ENCODE assay signal across 9 cellular contexts in genomic region chr4:75727073-75727472, GRCh38. TPM values are rescaled to one million over a fixed set of nuclear protein-coding genes. Genes with fewer than 3 reads are reported as not detected.
DNase-seq lines count a peak whose midpoint lies in the region; ATAC-seq and TF ChIP-seq lines count a peak whose summit lies in the region.
"Had no signal": no experiment of that assay in that cellular context is flagged by ENCODE, and none has a peak within 500 bp of the region (broad histone marks: within the 10 kb centered on the region; RNA-seq: fewer than 3 reads in every experiment).

No MANE protein-coding gene starts in this region.

- H3K36me3 ChIP-seq in SJCRH30 = no peaks in the 10 kb centered on the region

- H3K27me3 ChIP-seq in AG04450 (ENCODE audit: control insufficient read depth, insufficient read depth, low read length) (no peaks in the 10 kb centered on the region), SJCRH30 (no peaks in the 10 kb centered on the region)

- DNase-seq in AG04450 (ENCODE audit: low read depth, low spot score) (no peak), HFFc6 (no peak), chondrocyte (ENCODE audit: low spot score) (no peak), SJCRH30 (no peak), HT-29 (ENCODE audit: low spot score) (no peak), DMS153 treated with DMSO at 0.1 percent for 48 hours (lab: John Stamatoyannopoulos, UW; ENCODE audit: unreplicated experiment) (no peak)

- no peaks in the 10 kb centered on the region for H3K9me3 Mint-ChIP-seq in HFFc6
- no peaks in the 10 kb centered on the region for H3K9me3 Mint-ChIP-seq in chondrocyte (ENCODE audit: low read depth)
- no peaks in the 10 kb centered on the region for H3K9me3 Mint-ChIP-seq in nephron
- H3K9me3 Mint-ChIP-seq: memory B cell had no signal

- H3K36me3 Mint-ChIP-seq in HFFc6 (ENCODE audit: low read depth) (peaks cover 29% of the 10 kb centered on the region), chondrocyte (ENCODE audit: low read depth) (peaks cover 3% of the 10 kb centered on the region), nephron (ENCODE audit: low read depth) (no peaks in the 10 kb centered on the region)

- H3K4me1 ChIP-seq in SJCRH30 = peaks cover 9% of the 10 kb centered on the region

- CTCF ChIA-PET in AG04450 (lab: Charles Lee) = interaction anchor here (1.3 kb wide), 1 partner anchor 18 kb away, joined by 3 read pairs; no protein-coding TSS in a partner anchor

- H3K4me3 Mint-ChIP-seq in HFFc6 (peak overlapping the region; percentile 99), chondrocyte (ENCODE audit: unreplicated experiment) (peak overlapping the region; percentile 99), nephron (peak overlapping the region; percentile 97 to 99 (median 98))

- H3K4me1 Mint-ChIP-seq in HFFc6 (ENCODE audit: low read depth) = peaks cover 62% of the 10 kb centered on the region
- H3K4me1 Mint-ChIP-seq in chondrocyte (ENCODE audit: low read depth) = peaks cover 76% of the 10 kb centered on the region
- peaks cover 43% of the 10 kb centered on the region for H3K4me1 Mint-ChIP-seq in nephron

- POLR2A ChIA-PET in AG04450 (lab: Yijun Ruan, JAX) = interaction anchor here (0.6 to 1.3 kb wide), 4 partner anchors 12 to 130 kb away, joined by 3 to 7 read pairs (median 3); no protein-coding TSS in a partner anchor

- H3K9me3 ChIP-seq in AG04450 (ENCODE audit: control insufficient read depth, insufficient read depth, low read length) (peaks cover 5% of the 10 kb centered on the region; the same call in 1 of the 2 replicates), SJCRH30 (replicated peaks) (no peaks in the 10 kb centered on the region; the same call in 1 of the 2 replicates)

- H3K4me3 ChIP-seq in AG04450 (ENCODE audit: low read depth, low read length) (peak overlapping the region; percentile 99; the same call in 1 of the 2 replicates), SJCRH30 (no peak overlapping the region)

- no peak for ATAC-seq in HG02588 (IDR thresholded peaks at IDR 0.05; ENCODE audit: unreplicated experiment)

- peak overlapping the region; percentile 100 for H3K27ac Mint-ChIP-seq in HFFc6
- H3K27ac Mint-ChIP-seq in chondrocyte (ENCODE audit: unreplicated experiment) = peak overlapping the region; percentile 100
- H3K27ac Mint-ChIP-seq in nephron = peak overlapping the region; percentile 80 to 100 (median 99)
- H3K27ac Mint-ChIP-seq: memory B cell had no signal

- H3K27me3 Mint-ChIP-seq in HFFc6 (ENCODE audit: insufficient read depth) (peaks cover 3% of the 10 kb centered on the region), chondrocyte (ENCODE audit: low read depth) (no peaks in the 10 kb centered on the region), nephron (ENCODE audit: low read depth) (no peaks in the 10 kb centered on the region)
- H3K27me3 Mint-ChIP-seq: memory B cell had no signal

- H3K27ac ChIP-seq in AG04450 (ENCODE audit: low read depth, low read length) = no peak overlapping the region
- H3K27ac ChIP-seq in SJCRH30 = no peak overlapping the region

- TF ChIP-seq CTCF in AG04450 (IDR thresholded peaks at IDR 0.05; ENCODE audit: low read depth, low read length) = no peak
- no peak for TF ChIP-seq CTCF in HFFc6 (IDR thresholded peaks at IDR 0.05)
- no peak for TF ChIP-seq CTCF in chondrocyte (IDR thresholded peaks at IDR 0.05)
- no peak for TF ChIP-seq CTCF in nephron (IDR thresholded peaks at IDR 0.05; ENCODE audit: unreplicated experiment in 3 of 3)

RNA-seq across cellular contexts. Expression of gene USO1, which starts 2.7 kb away (rescaled TPM):
- polyA plus RNA-seq in AG04450 (2011; rRNA removed) = 99.6 and 142 TPM in 2 replicates
- polyA minus RNA-seq in AG04450 (2011; rRNA and poly(A)+ RNA removed) = 45.9 and 81.2 TPM in 2 replicates
- total RNA-seq in HFFc6 (2021; fragmentation: NEBNext Ultra II Directional; extraction: Animal tissue kit (Norgen Biotek cat#: 25700)) = 100 to 1,000 TPM in 1 of 6 experiments, 10 to 100 TPM in 5; 86.4 to 108 (median 95.1) TPM
- 85.0 to 98.4 TPM (median 86.4 TPM) in 3 replicates for total RNA-seq in chondrocyte
- 91.0 and 94.9 TPM in 2 replicates for total RNA-seq in SJCRH30 (2014; rRNA removed; shearing (Covaris generic))
- total RNA-seq in HT-29 (2014; rRNA removed; shearing (Covaris generic)) = 23.4 and 24.5 TPM in 2 replicates

RNA-seq across cellular contexts. Expression of gene G3BP2, which starts 53.9 kb away (rescaled TPM):
- 139 and 179 TPM in 2 replicates for polyA plus RNA-seq in AG04450 (2011; rRNA removed)
- polyA minus RNA-seq in AG04450 (2011; rRNA and poly(A)+ RNA removed) = 78.9 and 109 TPM in 2 replicates
- total RNA-seq in HFFc6 (2021; fragmentation: NEBNext Ultra II Directional; extraction: Animal tissue kit (Norgen Biotek cat#: 25700)) = 100 to 1,000 TPM; 157 to 169 (median 168) TPM
- 153 to 161 TPM (median 157 TPM) in 3 replicates for total RNA-seq in chondrocyte
- 284 and 301 TPM in 2 replicates for total RNA-seq in SJCRH30 (2014; rRNA removed; shearing (Covaris generic))
- 54.0 and 59.4 TPM in 2 replicates for total RNA-seq in HT-29 (2014; rRNA removed; shearing (Covaris generic))
